ENCODE assay signal across 20 cellular contexts in the genomic region with DNA sequence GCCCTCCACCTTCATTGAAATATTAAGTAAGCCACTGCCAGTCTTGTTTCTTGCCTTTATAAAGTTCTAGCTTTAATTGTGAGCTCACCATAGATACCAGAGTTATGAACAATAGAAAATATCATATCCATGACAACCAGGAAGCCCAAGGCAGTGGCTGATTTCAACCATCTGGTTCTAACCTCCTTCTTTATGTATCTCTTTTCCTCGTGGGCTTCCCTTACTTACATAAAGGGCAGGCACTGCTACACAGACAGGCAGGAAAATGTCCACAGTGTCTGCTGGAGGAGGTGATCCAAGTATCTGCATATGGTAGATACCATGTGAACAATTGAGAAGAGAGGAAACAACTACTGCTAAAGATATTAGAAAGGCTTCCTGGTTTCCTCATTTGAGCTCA.
"Had no signal": no experiment of that assay in that cellular context is flagged by ENCODE, and none has a peak within 500 bp of the region (broad histone marks: within the 10 kb centered on the region; RNA-seq: fewer than 3 reads in every experiment).

No MANE protein-coding gene starts in this region.

- H3K9me3 ChIP-seq: colonic mucosa, lower lobe of right lung, right atrium auricular region, tibial artery had no signal

- DNase-seq: activated CD4-positive, alpha-beta T cell treated with anti-CD3 and anti-CD28 coated beads, Interleukin-2, amount 10 ng/mL, durations not matched to agents 24 days and 14 days; activated CD8-positive, alpha-beta T cell treated with anti-CD3 and anti-CD28 coated beads for 36 hours; activated naive CD4-positive, alpha-beta T cell treated with anti-CD3 and anti-CD28 coated beads for 36 hours; activated T-cell treated with anti-CD3 and anti-CD28 coated beads, Interleukin-2, amount 50 U/mL, for 24 hours; aorta; brain microvascular endothelial cell; colonic mucosa; glutamatergic neuron; hippocampal formation; islet precursor cell; lower lobe of right lung; naive B cell; stimulated activated CD4-positive, alpha-beta T cell treated with anti-CD3 and anti-CD28 coated beads, Interleukin-12 subunit alpha, Interleukin-12 subunit beta, amount 100 ng/mL, for 4 hours; stimulated activated CD4-positive, alpha-beta T cell treated with anti-CD3 and anti-CD28 coated beads, Interleukin-2, amount 100 ng/mL, for 24 hours; stimulated activated naive CD4-positive, alpha-beta T cell treated with Interleukin-2 at 50 U/mL for 16 hours; substantia nigra; tibial artery had no signal

- H3K4me3 ChIP-seq: colonic mucosa, lower lobe of right lung, right atrium auricular region, tibial artery had no signal

- FAIRE-seq: endometrium had no signal

- ATAC-seq: activated CD8-positive, alpha-beta T cell treated with anti-CD3 and anti-CD28 coated beads for 36 hours; esophagus mucosa; lower lobe of right lung had no signal

- H3K27me3 ChIP-seq: colonic mucosa, right atrium auricular region had no signal

- H3K36me3 ChIP-seq: brain microvascular endothelial cell, colonic mucosa, lower lobe of right lung, right atrium auricular region, tibial artery had no signal

- H3K27ac ChIP-seq: brain microvascular endothelial cell, colonic mucosa, lower lobe of right lung, right atrium auricular region, tibial artery had no signal

- H3K4me1 ChIP-seq: colonic mucosa, lower lobe of right lung, right atrium auricular region, tibial artery had no signal
